In genomic region chr2:8551622-8552074, GRCh38 we compare ENCODE assay signal across 11 cellular contexts.
DNase-seq lines count a peak whose midpoint lies in the region; ATAC-seq lines count a peak whose summit lies in the region.
"Had no signal": no experiment of that assay in that cellular context is flagged by ENCODE, and none has a peak within 500 bp of the region (broad histone marks: within the 10 kb centered on the region; RNA-seq: fewer than 3 reads in every experiment).

No MANE protein-coding gene starts in this region.

- in situ Hi-C loops in GM23248 (cut with MboI): no loop called here

- peaks cover 30% of the 10 kb centered on the region for H3K4me1 Mint-ChIP-seq in activated T-cell treated with anti-CD3 and anti-CD28 coated beads, Interleukin-2, amount 50 U/mL, for 24 hours (ENCODE audit: low read depth)
- peaks cover 24 to 32% of the 10 kb centered on the region in 2 donors for H3K4me1 Mint-ChIP-seq in stimulated activated naive B cell treated with anti-CD40 and anti-IgM and Interleukin-4, amounts not matched to agents 10 μg/mL and 1 μg/mL and 100 μg/mL, for 72 hours

- 82 to 85% methylated on average over 8 of the region's 8 CpGs for WGBS in GM23248 (ENCODE audit: low coverage in 1 of 2, low lambda C conversion rate in 2 of 2, missing lambda C conversion rate in 2 of 2), 2 experiments

- H3K27me3 Mint-ChIP-seq in activated T-cell treated with anti-CD3 and anti-CD28 coated beads, Interleukin-2, amount 50 U/mL, for 24 hours: no peaks in the 10 kb centered on the region
- H3K27me3 Mint-ChIP-seq in stimulated activated naive B cell treated with anti-CD40 and anti-IgM and Interleukin-4, amounts not matched to agents 10 μg/mL and 1 μg/mL and 100 μg/mL, for 72 hours: peaks cover 27 to 45% of the 10 kb centered on the region in 2 donors

- H3K27me3 ChIP-seq in GM23248 (replicated peaks; ENCODE audit: insufficient read depth): no peaks in the 10 kb centered on the region

- no peaks in the 10 kb centered on the region for H3K79me2 ChIP-seq in GM23248 (ENCODE audit: insufficient read depth)

- H3K4me1 ChIP-seq in GM23248 (ENCODE audit: insufficient read depth): no peaks in the 10 kb centered on the region

- H3K9me3 Mint-ChIP-seq in activated T-cell treated with anti-CD3 and anti-CD28 coated beads, Interleukin-2, amount 50 U/mL, for 24 hours: peaks cover 3% of the 10 kb centered on the region
- peaks cover 0 to 8% of the 10 kb centered on the region in 2 donors for H3K9me3 Mint-ChIP-seq in activated naive CD4-positive, alpha-beta T cell treated with anti-CD3 and anti-CD28 coated beads, Interleukin-2, amount 50 U/mL, for 72 hours
- peaks cover 0 to 2% of the 10 kb centered on the region in 2 donors for H3K9me3 Mint-ChIP-seq in stimulated activated naive B cell treated with anti-CD40 and anti-IgM and Interleukin-4, amounts not matched to agents 10 μg/mL and 1 μg/mL and 100 μg/mL, for 72 hours

- no peaks in the 10 kb centered on the region for H3K36me3 Mint-ChIP-seq in activated T-cell treated with anti-CD3 and anti-CD28 coated beads, Interleukin-2, amount 50 U/mL, for 24 hours (ENCODE audit: low read depth)
- H3K36me3 Mint-ChIP-seq in activated naive CD4-positive, alpha-beta T cell treated with anti-CD3 and anti-CD28 coated beads, Interleukin-2, amount 50 U/mL, for 72 hours: no peaks in the 10 kb centered on the region
- no peaks in the 10 kb centered on the region for H3K36me3 Mint-ChIP-seq in stimulated activated naive B cell treated with anti-CD40 and anti-IgM and Interleukin-4, amounts not matched to agents 10 μg/mL and 1 μg/mL and 100 μg/mL, for 72 hours

- no peaks in the 10 kb centered on the region for H3K9me3 ChIP-seq in GM23248 (ENCODE audit: low read depth)

- H4K20me1 ChIP-seq in GM23248 (ENCODE audit: insufficient read depth): no peaks in the 10 kb centered on the region

- no peaks in the 10 kb centered on the region for H3F3A ChIP-seq in GM23248 (ENCODE audit: insufficient read depth)

- DNase-seq in activated T-cell treated with anti-CD3 and anti-CD28 coated beads, Interleukin-2, amount 50 U/mL, for 24 hours: no peak
- no peak for DNase-seq in activated T-cell treated with anti-CD3 and anti-CD28 coated beads, Interleukin-2, amount 50 U/mL, for 1 hour
- DNase-seq in activated naive CD4-positive, alpha-beta T cell treated with anti-CD3 and anti-CD28 coated beads, Interleukin-2, amount 50 U/mL, for 72 hours (ENCODE audit: low spot score in 2 of 2): peak in 1 of 2 donors; percentile 21
- no peak for DNase-seq in stimulated activated naive B cell treated with anti-CD40 and anti-IgM and Interleukin-4, amounts not matched to agents 10 μg/mL and 1 μg/mL and 100 μg/mL, for 72 hours
- DNase-seq in cerebellar cortex (ENCODE audit: low spot score): no peak
- DNase-seq in GM23248: no peak
- no peak for DNase-seq in DMS153 (lab: John Stamatoyannopoulos, UW)
- DNase-seq: ACHN had no signal

- H2AFZ ChIP-seq in GM23248: no peak overlapping the region

- no peaks in the 10 kb centered on the region for H3K36me3 ChIP-seq in GM23248 (ENCODE audit: low read depth)

- peak; percentile 75 for ATAC-seq in HG03039 (IDR thresholded peaks at IDR 0.05; ENCODE audit: unreplicated experiment)
- peak; percentile 51 to 65 for ATAC-seq in activated naive CD4-positive, alpha-beta T cell treated with anti-CD3 and anti-CD28 coated beads, Interleukin-2, amount 50 U/mL, for 72 hours
- peak; percentile 74 to 79 for ATAC-seq in stimulated activated naive B cell treated with anti-CD40 and anti-IgM and Interleukin-4, amounts not matched to agents 10 μg/mL and 1 μg/mL and 100 μg/mL, for 72 hours (replicated peaks)

- no peak overlapping the region for H3K4me3 ChIP-seq in GM23248
- H3K4me3 ChIP-seq: lung had no signal

- no peak overlapping the region for H3K4me3 Mint-ChIP-seq in activated T-cell treated with anti-CD3 and anti-CD28 coated beads, Interleukin-2, amount 50 U/mL, for 24 hours
- H3K4me3 Mint-ChIP-seq in stimulated activated naive B cell treated with anti-CD40 and anti-IgM and Interleukin-4, amounts not matched to agents 10 μg/mL and 1 μg/mL and 100 μg/mL, for 72 hours: no peak overlapping the region

- peak overlapping the region; percentile 5 for H3K27ac Mint-ChIP-seq in activated T-cell treated with anti-CD3 and anti-CD28 coated beads, Interleukin-2, amount 50 U/mL, for 24 hours
- no peak overlapping the region for H3K27ac Mint-ChIP-seq in activated naive CD4-positive, alpha-beta T cell treated with anti-CD3 and anti-CD28 coated beads, Interleukin-2, amount 50 U/mL, for 72 hours
- no peak overlapping the region for H3K27ac Mint-ChIP-seq in stimulated activated naive B cell treated with anti-CD40 and anti-IgM and Interleukin-4, amounts not matched to agents 10 μg/mL and 1 μg/mL and 100 μg/mL, for 72 hours

- no peaks in the 10 kb centered on the region for H3K9me2 ChIP-seq in GM23248 (ENCODE audit: insufficient read depth)

- no peak overlapping the region for H3K9ac ChIP-seq in GM23248

- H3K4me2 ChIP-seq in GM23248 (ENCODE audit: unreplicated experiment): no peak overlapping the region

- H3K27ac ChIP-seq in GM23248: no peak overlapping the region
- H3K27ac ChIP-seq: VCaP had no signal
